ENCODE assay signal across 9 cellular contexts in genomic region chr3:55485208-55485791, GRCh38. TPM values are rescaled to one million over a fixed set of nuclear protein-coding genes. Genes with fewer than 3 reads are reported as not detected.
DNase-seq lines count a peak whose midpoint lies in the region; TF ChIP-seq lines count a peak whose summit lies in the region.
"Had no signal": no experiment of that assay in that cellular context is flagged by ENCODE, and none has a peak within 500 bp of the region (broad histone marks: within the 10 kb centered on the region; RNA-seq: fewer than 3 reads in every experiment).

No MANE protein-coding gene starts in this region.

- H3K9me3 ChIP-seq in neural cell (ENCODE audit: low read length), result no peaks in the 10 kb centered on the region

- peaks cover 86% of the 10 kb centered on the region for H3K27me3 Mint-ChIP-seq in activated CD4-positive, alpha-beta memory T cell treated with anti-CD3 and anti-CD28 coated beads, Interleukin-2, amount 10 ng/mL, durations not matched to agents 7 days and 5 days

- DNase-seq in DMS79 treated with DMSO at 0.1 percent for 48 hours (lab: John Stamatoyannopoulos, UW) (peak; percentile 15), DMS79 (lab: John Stamatoyannopoulos, UW) (no peak), HCEC 1CT (peak; percentile 86), NB4 (ENCODE audit: low read depth) (peak; percentile 37), fibroblast of the conjunctiva (ENCODE audit: low read depth) (peak; percentile 69), ureter (ENCODE audit: low spot score) (peak; percentile 82)
- peak; percentile 31 for DNase-seq in activated CD4-positive, alpha-beta memory T cell treated with anti-CD3 and anti-CD28 coated beads, Interleukin-2, amount 10 ng/mL, durations not matched to agents 7 days and 5 days

- TF ChIP-seq RAD21 in neural cell (conservative IDR thresholded peaks at IDR 0.05), result peak; percentile 75

- TF ChIP-seq POLR2A in NB4 (IDR thresholded peaks at IDR 0.05; ENCODE audit: extremely low read depth, insufficient read length), result no peak

- no peak overlapping the region for H3K4me3 Mint-ChIP-seq in activated CD4-positive, alpha-beta memory T cell treated with anti-CD3 and anti-CD28 coated beads, Interleukin-2, amount 10 ng/mL, durations not matched to agents 7 days and 5 days

- H3K36me3 Mint-ChIP-seq in activated CD4-positive, alpha-beta memory T cell treated with anti-CD3 and anti-CD28 coated beads, Interleukin-2, amount 10 ng/mL, durations not matched to agents 7 days and 5 days (ENCODE audit: low read depth), result no peaks in the 10 kb centered on the region

- TF ChIP-seq EP300 in neural cell (conservative IDR thresholded peaks at IDR 0.05; ENCODE audit: poor library complexity, severe bottlenecking), result no peak

- H3K9me3 Mint-ChIP-seq in activated CD4-positive, alpha-beta memory T cell treated with anti-CD3 and anti-CD28 coated beads, Interleukin-2, amount 10 ng/mL, durations not matched to agents 7 days and 5 days, result no peaks in the 10 kb centered on the region

- TF ChIP-seq CTCF in NB4 (IDR thresholded peaks at IDR 0.05; ENCODE audit: low read depth, low read length) (peak; percentile 27), neural cell (IDR thresholded peaks at IDR 0.05; ENCODE audit: poor library complexity, severe bottlenecking) (peak; percentile 64)

- peaks cover 16% of the 10 kb centered on the region for H3K4me1 Mint-ChIP-seq in activated CD4-positive, alpha-beta memory T cell treated with anti-CD3 and anti-CD28 coated beads, Interleukin-2, amount 10 ng/mL, durations not matched to agents 7 days and 5 days

- H3K9me2 ChIP-seq in neural cell (ENCODE audit: insufficient read depth, low read length), result no peaks in the 10 kb centered on the region

- peaks cover 4% of the 10 kb centered on the region for H3F3A ChIP-seq in neural cell (ENCODE audit: insufficient read depth, low read length, poor library complexity, severe bottlenecking)

- H3K27ac ChIP-seq in neural cell (ENCODE audit: low read length), result no peak overlapping the region
- H3K27ac ChIP-seq: BLaER1 had no signal

- peaks cover 99% of the 10 kb centered on the region for H3K27me3 ChIP-seq in neural cell (ENCODE audit: insufficient read depth, low read depth, low read length)

- H3K9ac ChIP-seq in neural cell (ENCODE audit: low read length), result no peak overlapping the region
- H3K9ac ChIP-seq: BLaER1 had no signal

- no peak overlapping the region for H3K4me2 ChIP-seq in neural cell (ENCODE audit: low read length)

- CTCF ChIA-PET in activated CD4-positive, alpha-beta memory T cell treated with anti-CD3 and anti-CD28 coated beads, Interleukin-2, amount 10 ng/mL, durations not matched to agents 7 days and 5 days (lab: Charles Lee), result no interaction called here

- H4K20me1 ChIP-seq in neural cell (ENCODE audit: insufficient read depth), result no peaks in the 10 kb centered on the region

- no peak overlapping the region for H3K27ac Mint-ChIP-seq in activated CD4-positive, alpha-beta memory T cell treated with anti-CD3 and anti-CD28 coated beads, Interleukin-2, amount 10 ng/mL, durations not matched to agents 7 days and 5 days

- H3K79me2 ChIP-seq in neural cell (replicated peaks; ENCODE audit: insufficient read depth, low read length), result no peaks in the 10 kb centered on the region

- POLR2A ChIA-PET in activated CD4-positive, alpha-beta memory T cell treated with anti-CD3 and anti-CD28 coated beads, Interleukin-2, amount 10 ng/mL, durations not matched to agents 7 days and 5 days (lab: Charles Lee), result no interaction called here

- H2AFZ ChIP-seq in neural cell (ENCODE audit: low read depth, low read length), result no peak overlapping the region

- H3K36me3 ChIP-seq in neural cell (ENCODE audit: insufficient read depth, low read length), result no peaks in the 10 kb centered on the region
- H3K36me3 ChIP-seq: BLaER1 had no signal

- H3K4me3 ChIP-seq in NB4 (ENCODE audit: low read depth, low read length) (no peak overlapping the region), neural cell (ENCODE audit: low read length) (peak overlapping the region; percentile 58)

TF ChIP-seq in neural cell, 6 proteins besides CTCF, POLR2A, EP300 and RAD21:
- TF ChIP-seq EZH2 (IDR thresholded peaks at IDR 0.05; ENCODE audit: borderline replicate concordance, insufficient read depth, low read length, poor library complexity, severe bottlenecking) (peak; percentile 65), TAF1 (IDR thresholded peaks at IDR 0.05; ENCODE audit: low read depth) (no peak), SMC3 (conservative IDR thresholded peaks at IDR 0.05; ENCODE audit: poor library complexity) (peak; percentile 70)
TF ChIP-seq in neural cell: peak in this region for 2.

RNA-seq across cellular contexts. Expression of gene WNT5A, which starts 1.8 kb away (rescaled TPM):
- not detected for total RNA-seq in activated CD4-positive, alpha-beta memory T cell treated with anti-CD3 and anti-CD28 coated beads, Interleukin-2, amount 10 ng/mL, durations not matched to agents 7 days and 5 days
- polyA plus RNA-seq in neural cell, result 0.59 and 0.74 TPM in 2 replicates
- polyA minus RNA-seq in neural cell, result 0.93 and 0.97 TPM in 2 replicates
- 152 TPM for total RNA-seq in ureter

Comparison
In these comparisons a context has a peak if more than half of its experiments do, and no peak if none do; other contexts are left out.
1. RNA of gene WNT5A, which starts 1.8 kb away (total RNA-seq): 152 TPM in ureter (single experiment); not detected in activated CD4-positive, alpha-beta memory T cell treated with anti-CD3 and anti-CD28 coated beads, Interleukin-2, amount 10 ng/mL, durations not matched to agents 7 days and 5 days; every median in the first group is over 100 times any median in the second.